Comparison of ENCODE assay signal across 18 cellular contexts in the genomic region with DNA sequence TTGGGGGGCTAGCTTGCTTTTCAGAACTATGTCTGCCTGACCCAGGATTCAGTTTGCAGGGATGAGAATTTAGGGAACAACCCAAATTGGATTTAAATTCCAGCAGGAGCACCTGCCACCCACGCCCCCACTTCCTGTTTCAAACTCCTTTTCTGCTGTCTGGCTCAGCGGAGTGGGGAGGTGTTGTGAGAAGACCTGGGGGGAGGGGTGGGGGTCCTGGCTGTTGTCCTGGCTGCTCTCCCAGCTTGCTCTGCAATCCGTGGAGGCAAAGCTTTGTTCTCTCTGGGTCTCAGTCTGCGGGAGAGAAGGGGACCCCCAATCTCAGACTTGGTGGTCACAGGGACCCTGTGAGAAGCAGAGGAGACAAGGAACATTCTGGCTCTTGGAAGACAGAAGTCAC. TPM values are rescaled to one million over a fixed set of nuclear protein-coding genes. Genes with fewer than 3 reads are reported as not detected.
DNase-seq lines count a peak whose midpoint lies in the region; FAIRE-seq and TF ChIP-seq lines count a peak whose summit lies in the region.
"Had no signal": no experiment of that assay in that cellular context is flagged by ENCODE, and none has a peak within 500 bp of the region (broad histone marks: within the 10 kb centered on the region; RNA-seq: fewer than 3 reads in every experiment).

No MANE protein-coding gene starts in this region.

- TF ChIP-seq EP300 in H1 (IDR thresholded peaks at IDR 0.05; ENCODE audit: borderline replicate concordance in 1 of 2, low read depth in 2 of 2, low read length in 2 of 2), result no peak

- POLR2A ChIA-PET in H1 (lab: Charles Lee; ENCODE audit: partially characterized antibody), result no interaction called here

- TF ChIP-seq POLR2A in H1 (IDR thresholded peaks at IDR 0.05; ENCODE audit: control extremely low read depth in 1 of 2, low read depth in 2 of 2, low read length in 2 of 2), result no peak

- H2BK5ac ChIP-seq in H1 (ENCODE audit: low read depth, low read length), result no peak overlapping the region

- no peaks in the 10 kb centered on the region; a peak in 2 of 7 replicates for H3K4me1 ChIP-seq in H1 (replicated peaks in 1 of 4; ENCODE audit: control insufficient read depth in 3 of 4, insufficient read depth in 4 of 4, low read length in 3 of 4)
- H3K4me1 ChIP-seq in kidney (ENCODE audit: control insufficient read depth in 1 of 2, insufficient read depth in 1 of 2, low read depth in 1 of 2, low read length in 2 of 2), result no peaks in the 10 kb centered on the region
- H3K4me1 ChIP-seq in MM.1S (ENCODE audit: low read length), result no peaks in the 10 kb centered on the region

- WGBS in H1 (ENCODE audit: extremely low coverage in 1 of 2, insufficient coverage in 1 of 2, insufficient read length in 1 of 2, insufficient replicate concordance in 2 of 2, low coverage in 1 of 2, low lambda C conversion rate in 2 of 2, missing lambda C conversion rate in 1 of 2), 2 experiments, result 72% methylated on average over 4 of the region's 4 CpGs; no CpG with 5 or more reads in 1 of the 2 experiments

- H3K4me2 ChIP-seq in H1 (ENCODE audit: insufficient read depth in 1 of 2, low read depth in 2 of 2, low read length in 2 of 2) (no peak overlapping the region), MM.1S (ENCODE audit: low read depth, low read length) (no peak overlapping the region)

- H3K18ac ChIP-seq in H1 (ENCODE audit: extremely low read depth, low read length), result no peak overlapping the region

- DNase-seq in H7 (peak; percentile 49), H1 (ENCODE audit: low read depth in 1 of 2, low spot score in 2 of 2) (no peak), kidney (peak; percentile 13), posterior vena cava (ENCODE audit: low spot score) (peak; percentile 58), NCI-H1436 treated with DMSO at 0.1 percent for 48 hours (lab: John Stamatoyannopoulos, UW) (no peak), MM.1S (no peak), NOMO-1 (lab: John Stamatoyannopoulos, UW; ENCODE audit: unreplicated experiment in 2 of 2) (no peak)
- DNase-seq: CD8-positive, alpha-beta T cell; COR-L47; DMS53; GF-D8; H9; IMR-90 had no signal

- no peak overlapping the region for H3K14ac ChIP-seq in H1 (ENCODE audit: insufficient read length)

- no peak overlapping the region for H3K23ac ChIP-seq in H1 (ENCODE audit: insufficient read length)

- no peak overlapping the region for H4K91ac ChIP-seq in H1 (replicated peaks; ENCODE audit: insufficient read length, low read length)

- H3K79me2 ChIP-seq in H1 (ENCODE audit: control insufficient read depth in 1 of 2, insufficient read depth in 2 of 2, low read length in 2 of 2) (no peaks in the 10 kb centered on the region), MM.1S (ENCODE audit: low read length) (no peaks in the 10 kb centered on the region)

- no peaks in the 10 kb centered on the region for H3F3A ChIP-seq in MM.1S (ENCODE audit: insufficient read depth, low read length)

- H3K4ac ChIP-seq in H1 (replicated peaks; ENCODE audit: insufficient read length, low read depth, low read length), result no peak overlapping the region

- H2AFZ ChIP-seq in H1 (ENCODE audit: low read length) (no peak overlapping the region), MM.1S (ENCODE audit: low read length) (no peak overlapping the region)

- no peaks in the 10 kb centered on the region for H3K9me2 ChIP-seq in MM.1S (replicated peaks; ENCODE audit: insufficient read depth, low read length)

- H3K4me3 ChIP-seq in H7 (ENCODE audit: insufficient read depth, low read depth, low read length) (no peak overlapping the region), H1 (ENCODE audit: extremely low read depth in 1 of 4, insufficient read depth in 2 of 4, low read depth in 3 of 4, low read length in 4 of 4) (no peak overlapping the region), kidney (ENCODE audit: low read length in 2 of 2) (no peak overlapping the region), MM.1S (ENCODE audit: low read length) (no peak overlapping the region)

- H2BK120ac ChIP-seq in H1 (replicated peaks; ENCODE audit: low read depth, low read length), result no peak overlapping the region

- no peak for TF ChIP-seq RAD21 in H1 (IDR thresholded peaks at IDR 0.05 in 1 of 2, conservative IDR thresholded peaks at IDR 0.05 in 1 of 2; ENCODE audit: low read depth in 2 of 2, low read length in 2 of 2)

- H3K79me1 ChIP-seq in H1 (ENCODE audit: low read depth, low read length), result no peaks in the 10 kb centered on the region

- H2BK15ac ChIP-seq in H1 (ENCODE audit: low read length), result no peak overlapping the region

- no peak overlapping the region for H3K56ac ChIP-seq in H1 (replicated peaks; ENCODE audit: insufficient read length, low read depth, low read length)

- H4K20me1 ChIP-seq in H1 (replicated peaks in 1 of 2; ENCODE audit: control insufficient read depth in 1 of 2, insufficient read depth in 2 of 2, low read length in 2 of 2) (peaks cover 0 to 1% of the 10 kb centered on the region in 2 experiments), MM.1S (ENCODE audit: insufficient read depth, low read length) (no peaks in the 10 kb centered on the region)

- no peak for TF ChIP-seq CTCF in H1 (IDR thresholded peaks at IDR 0.05; ENCODE audit: control extremely low read depth in 1 of 3, insufficient read depth in 1 of 3, low read depth in 1 of 3, low read length in 3 of 3)
- no peak for TF ChIP-seq CTCF in kidney (IDR thresholded peaks at IDR 0.05; ENCODE audit: borderline replicate concordance, extremely low read depth, insufficient read depth)
- no peak for TF ChIP-seq CTCF in MM.1S (IDR thresholded peaks at IDR 0.05; ENCODE audit: low read length)

- CTCF ChIA-PET in H1 (lab: Charles Lee; ENCODE audit: partially characterized antibody), result interaction anchor here (1.2 to 6.5 kb wide), 5 partner anchors 12 to 401 kb away, joined by 4 to 28 read pairs (median 13); no protein-coding TSS in a partner anchor

- H3K27me3 ChIP-seq in H7 (ENCODE audit: control insufficient read depth, insufficient read depth, low read length) (peaks cover 3% of the 10 kb centered on the region; the same call in 1 of the 2 replicates), H1 (replicated peaks in 1 of 4; ENCODE audit: control insufficient read depth in 3 of 4, extremely low read depth in 1 of 4, insufficient read depth in 3 of 4, low read length in 3 of 4) (no peaks in the 10 kb centered on the region), MM.1S (replicated peaks; ENCODE audit: insufficient read depth, low read length) (no peaks in the 10 kb centered on the region)

- H4K8ac ChIP-seq in H1 (ENCODE audit: extremely low read depth, insufficient read depth, low read length), result 0 out of 2 replicates have a peak overlapping the region, but pooled peaks have one; percentile 57

- no peak overlapping the region for H2BK20ac ChIP-seq in H1 (ENCODE audit: low read length)

- H3K9me3 ChIP-seq in H1 (ENCODE audit: insufficient read depth in 2 of 2, low read depth in 1 of 2, low read length in 1 of 2), result no peaks in the 10 kb centered on the region
- no peaks in the 10 kb centered on the region for H3K9me3 ChIP-seq in kidney (ENCODE audit: control insufficient read depth in 1 of 2, low read length in 2 of 2)
- H3K9me3 ChIP-seq in MM.1S (replicated peaks; ENCODE audit: insufficient read depth, low read length), result no peaks in the 10 kb centered on the region

- H2BK12ac ChIP-seq in H1 (ENCODE audit: low read depth, low read length), result no peak overlapping the region

- no peak overlapping the region for H2AK5ac ChIP-seq in H1 (ENCODE audit: low read depth, low read length)

- no peaks in the 10 kb centered on the region for H3K23me2 ChIP-seq in H1 (ENCODE audit: low read depth, low read length)

- H3K9ac ChIP-seq in H1 (replicated peaks in 1 of 4; ENCODE audit: extremely low read depth in 1 of 4, low read depth in 3 of 4, low read length in 3 of 4), result no peak overlapping the region; a peak in 1 of 7 replicates
- no peak overlapping the region for H3K9ac ChIP-seq in kidney (ENCODE audit: low read length in 2 of 2)
- H3K9ac ChIP-seq in MM.1S (ENCODE audit: low read length), result no peak overlapping the region

- H3K36me3 ChIP-seq in H7 (replicated peaks; ENCODE audit: control insufficient read depth, insufficient read depth, low read length) (no peaks in the 10 kb centered on the region), H1 (ENCODE audit: control insufficient read depth in 2 of 4, insufficient read depth in 4 of 4, low read length in 3 of 4) (no peaks in the 10 kb centered on the region), kidney (ENCODE audit: control insufficient read depth in 1 of 2, insufficient read depth in 2 of 2, low read length in 2 of 2) (no peaks in the 10 kb centered on the region), MM.1S (replicated peaks; ENCODE audit: insufficient read depth, low read length) (no peaks in the 10 kb centered on the region)

- FAIRE-seq in H1 (lab: Jason Lieb, UNC) (no peak), kidney (lab: Jason Lieb, UNC) (no peak)
- FAIRE-seq: A204.1, GM19239 had no signal

- H4K5ac ChIP-seq in H1 (ENCODE audit: insufficient read length, low read depth, low read length), result no peak overlapping the region

- H3K27ac ChIP-seq in H1 (ENCODE audit: low read depth, low read length), result no peak overlapping the region
- H3K27ac ChIP-seq in kidney (ENCODE audit: low read depth in 2 of 2, low read length in 2 of 2), result no peak overlapping the region
- no peak overlapping the region for H3K27ac ChIP-seq in MM.1S (ENCODE audit: low read length)

- intact Hi-C loops in kidney (cut with DNase I), result no loop called here
- intact Hi-C loops in posterior vena cava (cut with DNase I), result no loop called here

RNA-seq across cellular contexts. Expression of gene KCNK18, which starts 0.8 kb away (rescaled TPM):
- not detected in 2 replicates for total RNA-seq in H7 (2014; rRNA removed; shearing (Covaris generic))
- total RNA-seq in H1 (2021; fragmentation: NEBNext Ultra II Directional; extraction: Animal tissue kit (Norgen Biotek cat#: 25700)), result not detected in 2 replicates
- not detected in 2 replicates for polyA plus RNA-seq in H1 (2011; rRNA removed)
- polyA plus RNA-seq in H1 (2011; cell fraction: cytosol; rRNA removed), result not detected
- not detected for polyA plus RNA-seq in H1 (2011; cell fraction: nucleus; rRNA removed)
- polyA plus RNA-seq in H1 (2012, experiment 1 of 2), result not detected in 4 replicates
- not detected for polyA plus RNA-seq in H1 (2012, experiment 2 of 2)
- polyA plus RNA-seq in H1 (2013, experiment 1 of 2), result not detected
- not detected for polyA plus RNA-seq in H1 (2013, experiment 2 of 2)
- polyA minus RNA-seq in H1 (2011; rRNA and poly(A)+ RNA removed), result not detected in 2 replicates
- polyA minus RNA-seq in H1 (2011; cell fraction: cytosol; rRNA and poly(A)+ RNA removed), result not detected
- polyA minus RNA-seq in H1 (2011; cell fraction: nucleus; rRNA and poly(A)+ RNA removed), result not detected
- total RNA-seq in kidney, result not detected
- polyA plus RNA-seq in kidney (ENCODE audit: insufficient read depth, low read depth, low replicate concordance), result not detected
- not detected for total RNA-seq in posterior vena cava
- total RNA-seq: CD8-positive, alpha-beta T cell; H9; HT-29; IMR-90 had no signal
- polyA plus RNA-seq: BJ, CD14-positive monocyte, IMR-90 had no signal

RNA-seq across cellular contexts. Expression of gene SLC18A2, which starts 42.8 kb away (rescaled TPM):
- total RNA-seq in H7 (2014; rRNA removed; shearing (Covaris generic)), result 0.52 and 0.85 TPM in 2 replicates
- 6.7 and 7.0 TPM in 2 replicates for total RNA-seq in H1 (2021; fragmentation: NEBNext Ultra II Directional; extraction: Animal tissue kit (Norgen Biotek cat#: 25700))
- 5.2 and 6.5 TPM in 2 replicates for polyA plus RNA-seq in H1 (2011; rRNA removed)
- polyA plus RNA-seq in H1 (2011; cell fraction: cytosol; rRNA removed), result 5.9 TPM
- polyA plus RNA-seq in H1 (2011; cell fraction: nucleus; rRNA removed), result 11.2 TPM
- 4.8 to 5.6 TPM (median 5.3 TPM) in 4 replicates for polyA plus RNA-seq in H1 (2012, experiment 1 of 2)
- 0.92 TPM for polyA plus RNA-seq in H1 (2012, experiment 2 of 2)
- polyA plus RNA-seq in H1 (2013, experiment 1 of 2), result 8.1 TPM
- 8.1 TPM for polyA plus RNA-seq in H1 (2013, experiment 2 of 2)
- 11.4 and 15.2 TPM in 2 replicates for polyA minus RNA-seq in H1 (2011; rRNA and poly(A)+ RNA removed)
- polyA minus RNA-seq in H1 (2011; cell fraction: cytosol; rRNA and poly(A)+ RNA removed), result 3.7 TPM
- 5.7 TPM for polyA minus RNA-seq in H1 (2011; cell fraction: nucleus; rRNA and poly(A)+ RNA removed)
- 4.6 TPM for total RNA-seq in kidney
- polyA plus RNA-seq in kidney (ENCODE audit: insufficient read depth, low read depth, low replicate concordance), result 0.15 TPM
- 1 to 10 TPM in 1 of 2 donors, under 1 TPM in 1; 0.81 to 2.7 TPM for total RNA-seq in posterior vena cava
- total RNA-seq: HT-29, IMR-90 had no signal
- polyA plus RNA-seq: BJ, IMR-90 had no signal

Comparison
In these comparisons a context has a peak if more than half of its experiments do, and no peak if none do; other contexts are left out.
1. DNase-seq: peak in H7 (single experiment), kidney (single experiment) and posterior vena cava (single experiment); none in H1 (0 of 2), NCI-H1436 treated with DMSO at 0.1 percent for 48 hours (single experiment), MM.1S (single experiment) and NOMO-1 (0 of 2).